34 cellular contexts compared by ENCODE assay signal in genomic region chr16:82878466-82878865, GRCh38.
"Had no signal": no experiment of that assay in that cellular context is flagged by ENCODE, and none has a peak within 500 bp of the region (broad histone marks: within the 10 kb centered on the region; RNA-seq: fewer than 3 reads in every experiment).

No MANE protein-coding gene starts in this region.

- ATAC-seq: activated CD4-positive, CD25-positive, alpha-beta regulatory T cell treated with anti-CD3 and anti-CD28 coated beads, Interleukin-2, amount 50 U/mL, for 24 hours; activated CD8-positive, alpha-beta T cell treated with anti-CD3 and anti-CD28 coated beads for 36 hours; activated T-cell treated with anti-CD3 and anti-CD28 coated beads, Interleukin-2, amount 50 U/mL, for 4 hours; activated T-helper 17 cell treated with anti-CD3 and anti-CD28 coated beads, Interleukin-2, amount 50 U/mL, for 72 hours; esophagus mucosa; foreskin keratinocyte; gastrocnemius medialis; T-helper 17 cell had no signal

- H3K36me3 ChIP-seq: brain microvascular endothelial cell, gastrocnemius medialis, WERI-Rb-1 had no signal

- H3K9me3 ChIP-seq: gastrocnemius medialis had no signal

- H3K4me3 ChIP-seq: coronary artery, dorsolateral prefrontal cortex, gastrocnemius medialis had no signal

- H3K27ac ChIP-seq: brain microvascular endothelial cell, coronary artery, dorsolateral prefrontal cortex, foreskin keratinocyte, gastrocnemius medialis, WERI-Rb-1 had no signal

- FAIRE-seq: astrocyte, bronchial epithelial cell had no signal

- H3K4me1 ChIP-seq: foreskin keratinocyte had no signal

- H3K27me3 ChIP-seq: brain microvascular endothelial cell, dorsolateral prefrontal cortex, foreskin keratinocyte, gastrocnemius medialis had no signal

- H3K9me3 Mint-ChIP-seq: activated CD8-positive, alpha-beta T cell treated with anti-CD3 and anti-CD28 coated beads for 36 hours; activated T-cell treated with anti-CD3 and anti-CD28 coated beads, Interleukin-2, amount 50 U/mL, for 4 hours; activated T-helper 17 cell treated with anti-CD3 and anti-CD28 coated beads, Interleukin-2, amount 50 U/mL, for 72 hours; central memory CD8-positive, alpha-beta T cell; dendritic cell treated with granulocyte-macrophage colony-stimulating factor and Interleukin-4, amounts not matched to agents 40 ng/mL and 50 ng/mL, for 4 days; endodermal cell; T-helper 2 cell treated with Interferon-gamma antibody and Interleukin-4, amounts not matched to agents 5 μg/mL and 100 μg/mL, for 36 hours had no signal

- H3K27ac Mint-ChIP-seq: activated B cell treated with CpG ODN at 0.5 μM for 24 hours; activated CD8-positive, alpha-beta T cell treated with anti-CD3 and anti-CD28 coated beads for 36 hours; activated naive CD8-positive, alpha-beta T cell; activated T-helper 17 cell treated with anti-CD3 and anti-CD28 coated beads, Interleukin-2, amount 50 U/mL, for 72 hours; dendritic cell treated with granulocyte-macrophage colony-stimulating factor and Interleukin-4, amounts not matched to agents 40 ng/mL and 50 ng/mL, for 4 days; endodermal cell; T-helper 17 cell; T-helper 2 cell treated with Interferon-gamma antibody and Interleukin-4, amounts not matched to agents 5 μg/mL and 100 μg/mL, for 36 hours had no signal

- H3K4me3 Mint-ChIP-seq: activated B cell treated with CpG ODN at 0.5 μM for 24 hours; activated CD8-positive, alpha-beta T cell treated with anti-CD3 and anti-CD28 coated beads for 36 hours; activated naive CD8-positive, alpha-beta T cell; activated T-cell treated with anti-CD3 and anti-CD28 coated beads, Interleukin-2, amount 50 U/mL, for 4 hours; activated T-helper 17 cell treated with anti-CD3 and anti-CD28 coated beads, Interleukin-2, amount 50 U/mL, for 72 hours; central memory CD8-positive, alpha-beta T cell; dendritic cell treated with granulocyte-macrophage colony-stimulating factor and Interleukin-4, amounts not matched to agents 40 ng/mL and 50 ng/mL, for 4 days; endodermal cell; T-helper 17 cell; T-helper 2 cell treated with Interferon-gamma antibody and Interleukin-4, amounts not matched to agents 5 μg/mL and 100 μg/mL, for 36 hours had no signal

- H3K4me1 Mint-ChIP-seq: activated T-helper 17 cell treated with anti-CD3 and anti-CD28 coated beads, Interleukin-2, amount 50 U/mL, for 72 hours; central memory CD8-positive, alpha-beta T cell; T-helper 17 cell had no signal

- DNase-seq: activated B cell treated with CpG ODN at 0.5 μM for 24 hours; activated CD4-positive, alpha-beta T cell treated with anti-CD3 and anti-CD28 coated beads for 48 hours; activated CD4-positive, alpha-beta T cell treated with anti-CD3 and anti-CD28 coated beads, Interleukin-2, amount 50 U/mL, for 1 hour; activated CD4-positive, alpha-beta T cell treated with anti-CD3 and anti-CD28 coated beads, Interleukin-2, amount 50 U/mL, for 48 hours; activated CD8-positive, alpha-beta memory T cell treated with anti-CD3 and anti-CD28 coated beads for 24 hours; activated CD8-positive, alpha-beta T cell treated with anti-CD3 and anti-CD28 coated beads for 36 hours; activated effector memory CD4-positive, alpha-beta T cell treated with Interleukin-2 at 50 U/mL for 16 hours; activated gamma-delta T cell treated with Interleukin-2 at 50 U/mL for 16 hours; activated naive CD4-positive, alpha-beta T cell treated with anti-CD3 and anti-CD28 coated beads, Interleukin-2, amount 50 U/mL, for 16 hours; activated naive CD4-positive, alpha-beta T cell treated with Interleukin-2 at 50 U/mL for 16 hours; activated T-cell treated with anti-CD3 and anti-CD28 coated beads, Interleukin-2, amount 50 U/mL, for 4 hours; amniotic stem cell; anterior cingulate cortex; brain microvascular endothelial cell; dorsolateral prefrontal cortex; effector memory CD4-positive, alpha-beta T cell; endodermal cell; foreskin keratinocyte; gastrocnemius medialis; glutamatergic neuron; T-helper 1 cell; T-helper 17 cell; T1000; WERI-Rb-1 had no signal

- H3K36me3 Mint-ChIP-seq: activated naive CD8-positive, alpha-beta T cell had no signal
